ENCODE assay signal across 1 cellular context in the genomic region with DNA sequence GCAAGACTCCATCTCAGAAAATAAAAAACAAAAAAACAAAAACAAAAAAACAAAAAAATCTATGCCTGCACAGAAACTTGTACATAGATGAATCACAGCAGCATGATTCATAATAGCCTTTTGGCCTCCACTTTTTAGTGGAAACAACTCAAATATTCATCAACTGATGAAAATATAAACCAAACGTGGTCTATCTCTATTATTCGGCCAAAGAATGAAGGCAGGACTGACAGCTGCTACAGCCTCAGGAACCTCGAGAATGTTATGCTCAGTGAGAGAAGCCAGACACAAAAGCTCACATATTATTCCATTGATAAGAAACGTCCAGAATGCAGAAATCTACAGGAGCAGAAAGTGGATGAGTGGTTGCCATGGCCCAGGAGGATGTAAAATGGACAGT.
TF ChIP-seq lines count a peak whose summit lies in the region.

No MANE protein-coding gene starts in this region.

TF ChIP-seq in endothelial cell of umbilical vein, 7 proteins besides CTCF, POLR2A, EP300 and RAD21:
- TF ChIP-seq MYC (IDR thresholded peaks at IDR 0.05; ENCODE audit: low read depth, low read length) (no peak), POLR2AphosphoS5 (IDR thresholded peaks at IDR 0.05; ENCODE audit: insufficient read depth, low read depth, low read length) (no peak), EZH2 (IDR thresholded peaks at IDR 0.05; ENCODE audit: borderline replicate concordance, low read depth, low read length, severe bottlenecking) (no peak), FOS (IDR thresholded peaks at IDR 0.05; ENCODE audit: borderline replicate concordance, insufficient read depth, low read length) (peak; percentile 68)
